Comparison of ENCODE assay signal across 8 cellular contexts in genomic region chr5:102296229-102296817, GRCh38. TPM values are rescaled to one million over a fixed set of nuclear protein-coding genes. Genes with fewer than 3 reads are reported as not detected.
DNase-seq lines count a peak whose midpoint lies in the region; ATAC-seq and TF ChIP-seq lines count a peak whose summit lies in the region.

Gene SLCO4C1 (minus strand): TSS chr5:102296284. CDS start chr5:102296262, 22 bp downstream.

- DNase-seq in DMS53 treated with DMSO at 0.1 percent for 48 hours (lab: John Stamatoyannopoulos, UW; ENCODE audit: unreplicated experiment) (peak; percentile 82), HuH-7.5 (ENCODE audit: low spot score) (peak; percentile 64), SHP77 (lab: John Stamatoyannopoulos, UW) (peak; percentile 92 to 95), cardiac septum (ENCODE audit: low spot score) (peak; percentile 95)
- peak; percentile 58 for DNase-seq in activated naive CD4-positive, alpha-beta T cell treated with anti-CD3 and anti-CD28 coated beads, Interleukin-2, amount 50 U/mL, for 16 hours

- WGBS in thymus = 2% methylated on average over 38 of the region's 38 CpGs

- no peak within 1 kb of the TSS for H3K9ac ChIP-seq in parathyroid adenoma

- H3K27ac ChIP-seq in parathyroid adenoma = no peak within 1 kb of the TSS
- peak within 1 kb of the TSS; percentile 33 for H3K27ac ChIP-seq in thymus (ENCODE audit: low read depth)

- peak within 1 kb of the TSS; percentile 88 for H3K4me2 ChIP-seq in parathyroid adenoma (ENCODE audit: low read length)

- no peaks in the 10 kb centered on the region for H3K27me3 ChIP-seq in parathyroid adenoma (ENCODE audit: control insufficient read depth, insufficient read depth, low read length)
- no peaks in the 10 kb centered on the region for H3K27me3 ChIP-seq in thymus (ENCODE audit: control insufficient read depth, insufficient read depth)

- H2AFZ ChIP-seq in parathyroid adenoma = peak within 1 kb of the TSS; percentile 80

- H3K9me3 ChIP-seq in parathyroid adenoma (ENCODE audit: control insufficient read depth, low read length) (no peaks in the 10 kb centered on the region), thymus (ENCODE audit: control insufficient read depth) (no peaks in the 10 kb centered on the region)

- H3K4me1 ChIP-seq in parathyroid adenoma (no peaks in the 10 kb centered on the region), thymus (ENCODE audit: control insufficient read depth, insufficient read depth, low read length) (peaks cover 7% of the 10 kb centered on the region)

- intact Hi-C loops in cardiac septum (cut with DNase I) = no loop called here

- H3K36me3 ChIP-seq in parathyroid adenoma (ENCODE audit: control insufficient read depth, insufficient read depth, low read length) (no peaks in the 10 kb centered on the region), thymus (ENCODE audit: control insufficient read depth, insufficient read depth) (no peaks in the 10 kb centered on the region)

- no peaks in the 10 kb centered on the region for H3K79me2 ChIP-seq in parathyroid adenoma

- peak; percentile 99 for ATAC-seq in GM21526 (IDR thresholded peaks at IDR 0.05; ENCODE audit: low FRiP score, unreplicated experiment)

- TF ChIP-seq CTCF in parathyroid adenoma (IDR thresholded peaks at IDR 0.05) = peak; percentile 17

- H3K4me3 ChIP-seq in parathyroid adenoma (ENCODE audit: low read depth, low read length) (peak within 1 kb of the TSS; percentile 59), thymus (ENCODE audit: low read length) (peak within 1 kb of the TSS; percentile 51)

RNA-seq across cellular contexts. Expression of gene SLCO4C1, which starts in this region (rescaled TPM):
- total RNA-seq in cardiac septum = 0.19 TPM
- polyA plus RNA-seq in thymus = 0.75 TPM

Comparison
In these comparisons a context has a peak if more than half of its experiments do, and no peak if none do; other contexts are left out.
1. Peak in DNase-seq in cardiac septum; RNA of the gene not detected or under 1 TPM.